ENCODE assay signal across 8 cellular contexts in the genomic region with DNA sequence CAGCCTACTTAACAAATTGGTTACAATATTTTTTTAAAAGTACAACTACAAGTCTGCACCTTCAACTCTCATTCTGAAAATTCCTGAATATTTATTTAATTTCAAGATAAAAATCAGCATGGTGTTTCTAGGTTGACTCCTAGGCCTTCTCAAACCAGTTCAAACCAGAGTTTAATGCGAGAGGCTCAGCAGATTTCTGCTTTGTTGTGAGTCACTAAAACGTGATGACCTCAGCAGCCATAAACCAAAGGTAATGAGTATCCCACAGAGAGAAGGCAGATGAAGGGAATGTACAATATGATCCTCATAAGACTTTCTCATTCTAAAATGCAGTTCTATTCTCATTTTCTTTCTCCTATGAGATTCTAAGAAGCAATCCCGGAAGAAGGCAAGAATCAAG. TPM values are rescaled to one million over a fixed set of nuclear protein-coding genes. Genes with fewer than 3 reads are reported as not detected.
A peak's percentile ranks its signal among the peaks of the same experiment; 100 is the strongest.
DNase-seq lines count a peak whose midpoint lies in the region; ATAC-seq, FAIRE-seq and TF ChIP-seq lines count a peak whose summit lies in the region.

No MANE protein-coding gene starts in this region.

- TF ChIP-seq CTCF in A549 (IDR thresholded peaks at IDR 0.05) (no peak), GM12878 (IDR thresholded peaks at IDR 0.05 in 2 of 3, conservative IDR thresholded peaks at IDR 0.05 in 1 of 3; ENCODE audit: control insufficient read depth in 2 of 3, extremely low read depth in 1 of 3, insufficient read depth in 1 of 3, low read depth in 3 of 3, low read length in 3 of 3) (no peak), HepG2 (CRISPR knock-in tag; IDR thresholded peaks at IDR 0.05) (no peak), GM10266 (IDR thresholded peaks at IDR 0.05; ENCODE audit: control insufficient read depth, insufficient read depth, low read depth, missing control alignments) (no peak)

- SMC1A ChIA-PET in GM12878 (lab: Charles Lee; ENCODE audit: uncharacterized antibody, unreplicated experiment): interaction anchor here (0.8 to 4.2 kb wide), 14 partner anchors 10 to 152 kb away, joined by 3 to 20 read pairs (median 5); no protein-coding TSS in a partner anchor

- TF ChIP-seq RAD21 in A549 (conservative IDR thresholded peaks at IDR 0.05 in 1 of 2, IDR thresholded peaks at IDR 0.05 in 1 of 2) (no peak), GM12878 (IDR thresholded peaks at IDR 0.05; ENCODE audit: insufficient read depth, low read depth, low read length) (no peak), HepG2 (CRISPR knock-in tag; IDR thresholded peaks at IDR 0.05) (no peak)

- H3K9ac ChIP-seq in NT2/D1 (ENCODE audit: insufficient read length, low read depth) (peak overlapping the region; percentile 85), GM12878 (ENCODE audit: control insufficient read depth, insufficient read depth, low read length) (peak overlapping the region; percentile 73), HepG2 (ENCODE audit: insufficient read depth, low read depth, low read length) (peak overlapping the region; percentile 88)

- peaks cover 4% of the 10 kb centered on the region for H3K27me3 ChIP-seq in NT2/D1 (ENCODE audit: insufficient read depth, insufficient read length)
- no peaks in the 10 kb centered on the region for H3K27me3 ChIP-seq in GM12878 (replicated peaks in 1 of 2; ENCODE audit: control insufficient read depth in 2 of 2, insufficient read depth in 2 of 2, low read length in 1 of 2)
- H3K27me3 ChIP-seq in HepG2 (ENCODE audit: control insufficient read depth in 1 of 2, insufficient read depth in 2 of 2, low read length in 2 of 2): peaks cover 0 to 1% of the 10 kb centered on the region in 2 experiments; a peak in 1 of 5 replicates

- TF ChIP-seq EP300 in A549 (IDR thresholded peaks at IDR 0.05) (no peak), GM12878 (IDR thresholded peaks at IDR 0.05; ENCODE audit: borderline replicate concordance in 1 of 2, control insufficient read depth in 1 of 2, low read depth in 2 of 2, low read length in 2 of 2) (no peak), HepG2 (IDR thresholded peaks at IDR 0.05; ENCODE audit: low read depth in 2 of 2, low read length in 2 of 2) (no peak), HepG2 (CRISPR knock-in tag; IDR thresholded peaks at IDR 0.05; ENCODE audit: borderline replicate concordance) (no peak)

- no peaks in the 10 kb centered on the region for H4K20me1 ChIP-seq in GM12878 (ENCODE audit: control insufficient read depth, insufficient read depth)
- H4K20me1 ChIP-seq in HepG2 (ENCODE audit: insufficient read depth, low read length): peaks cover 13% of the 10 kb centered on the region; the same call in 1 of the 2 replicates

- H3K4me1 ChIP-seq in A549 (peaks cover 14% of the 10 kb centered on the region), NT2/D1 (ENCODE audit: insufficient read depth, insufficient read length) (no peaks in the 10 kb centered on the region), GM12878 (ENCODE audit: control insufficient read depth, insufficient read depth, low read length) (peaks cover 3% of the 10 kb centered on the region; the same call in 1 of the 2 replicates), HepG2 (ENCODE audit: insufficient read depth, low read length) (peaks cover 32% of the 10 kb centered on the region)

- RAD21 ChIA-PET in GM12878 (lab: Charles Lee; ENCODE audit: unreplicated experiment): interaction anchor here (1.1 to 2.5 kb wide), 5 partner anchors 23 to 127 kb away, joined by 3 to 23 read pairs (median 7); no protein-coding TSS in a partner anchor

- peak overlapping the region; percentile 91 to 96; a peak in 4 of 6 replicates for H3K27ac ChIP-seq in A549
- peak overlapping the region; percentile 37; the same call in 1 of the 2 replicates for H3K27ac ChIP-seq in GM12878 (ENCODE audit: control insufficient read depth, insufficient read depth)
- peak overlapping the region; percentile 64 for H3K27ac ChIP-seq in HepG2 (ENCODE audit: extremely low read length, insufficient read depth, low read length)

- DNase-seq in A549 (ENCODE audit: low read depth in 1 of 2, low spot score in 1 of 2) (peak; percentile 60 to 62), GM04504 (ENCODE audit: low read depth) (peak; percentile 74), NT2/D1 (ENCODE audit: low read depth, low spot score) (no peak), GM12878 (ENCODE audit: low read depth, low spot score) (no peak), HepG2 (ENCODE audit: low spot score) (peak; percentile 23), hypothalamus (lab: John Stamatoyannopoulos, UW) (no peak), GM10266 (ENCODE audit: extremely low spot score) (no peak)

- H3K4me2 ChIP-seq in A549 (peak overlapping the region; percentile 88), GM12878 (ENCODE audit: control insufficient read depth, insufficient read depth) (peak overlapping the region; percentile 83), HepG2 (ENCODE audit: low read depth, low read length) (peak overlapping the region; percentile 92)

- 19% methylated on average over 3 of the region's 3 CpGs for WGBS in A549 (ENCODE audit: missing lambda C conversion rate)
- WGBS in GM12878 (ENCODE audit: insufficient coverage, insufficient replicate concordance, low lambda C conversion rate, missing lambda C conversion rate): 10% methylated on average over 3 of the region's 3 CpGs
- 37% methylated on average over 3 of the region's 3 CpGs for WGBS in HepG2 (ENCODE audit: low lambda C conversion rate)

- H2AFZ ChIP-seq in GM12878 (ENCODE audit: control insufficient read depth, low read depth, low read length) (no peak overlapping the region), HepG2 (ENCODE audit: low read length) (no peak overlapping the region)

- FAIRE-seq in A549 (lab: Jason Lieb, UNC): no peak
- FAIRE-seq in GM12878 (lab: Jason Lieb, UNC): peak; percentile 31
- no peak for FAIRE-seq in HepG2 (lab: Jason Lieb, UNC)

- no peaks in the 10 kb centered on the region for H3K9me3 ChIP-seq in A549
- no peaks in the 10 kb centered on the region for H3K9me3 ChIP-seq in NT2/D1 (ENCODE audit: insufficient read depth, low read length)
- H3K9me3 ChIP-seq in GM12878 (replicated peaks; ENCODE audit: control insufficient read depth, insufficient read depth, low read length): no peaks in the 10 kb centered on the region
- no peaks in the 10 kb centered on the region for H3K9me3 ChIP-seq in HepG2 (ENCODE audit: low read length)

- POLR2A ChIA-PET in A549 (lab: Yijun Ruan, JAX) (no interaction called here), GM12878 (lab: Charles Lee) (interaction anchor here (0.7 to 1.4 kb wide), 4 partner anchors 10 to 144 kb away, joined by 3 to 6 read pairs (median 4); no protein-coding TSS in a partner anchor), HepG2 (lab: Yijun Ruan, JAX) (no interaction called here)

- TF ChIP-seq POLR2A in A549 (IDR thresholded peaks at IDR 0.05; ENCODE audit: low read length) (no peak), GM12878 (IDR thresholded peaks at IDR 0.05; ENCODE audit: low read depth, low read length) (no peak), HepG2 (IDR thresholded peaks at IDR 0.05; ENCODE audit: insufficient read depth in 1 of 2, low read depth in 2 of 2, low read length in 2 of 2) (no peak)

- ATAC-seq in A549 (peak in 1 of 2 experiments; percentile 27; a peak in 2 of 6 replicates), GM12878 (peak; percentile 19; the same call in 2 of the 3 replicates), HepG2 (no peak), GM21717 (IDR thresholded peaks at IDR 0.05; ENCODE audit: unreplicated experiment) (no peak)

- H3K4me3 ChIP-seq in A549 (peak overlapping the region; percentile 90), NT2/D1 (ENCODE audit: insufficient read length, low read depth) (peak overlapping the region; percentile 84), GM12878 (peak overlapping the region; percentile 78), HepG2 (replicated peaks in 1 of 3; ENCODE audit: insufficient read depth in 1 of 3, low read depth in 2 of 3, low read length in 3 of 3) (peak overlapping the region; percentile 80 to 90 (median 85); a peak in 5 of 6 replicates)

- intact Hi-C loops in GM12878 (cut with micrococcal nuclease; ENCODE audit: unreplicated experiment): no loop called here
- intact Hi-C loops in HepG2 (cut with micrococcal nuclease; ENCODE audit: unreplicated experiment): loop anchor here (2.0 to 10.0 kb wide), 2 partner anchors 63 to 775 kb away; no protein-coding TSS in a partner anchor

- in situ Hi-C loops in GM12878 (cut with MboI): loop anchor here (5.0 kb wide), 2 partner anchors 72 to 128 kb away; a partner anchor contains a TSS
- in situ Hi-C loops in HepG2 (cut with HindIII; ENCODE audit: extremely low pct_ligation_motif_present, low pct_unique_long_range_greater_than_20kb): no loop called here

- CTCF ChIA-PET in A549 (lab: Yijun Ruan, JAX): interaction anchor here (1.0 to 1.3 kb wide), 4 partner anchors 21 to 153 kb away, joined by 3 to 7 read pairs (median 3); no protein-coding TSS in a partner anchor
- CTCF ChIA-PET in GM12878 (lab: Yijun Ruan, JAX): interaction anchor here (1.0 to 4.8 kb wide), 8 partner anchors 10 to 153 kb away, joined by 3 to 58 read pairs (median 6); no protein-coding TSS in a partner anchor
- CTCF ChIA-PET in HepG2 (lab: Yijun Ruan, JAX; ENCODE audit: low intra/inter-chr PET ratio, low total read pairs): no interaction called here

- peaks cover 41% of the 10 kb centered on the region for H3K36me3 ChIP-seq in NT2/D1 (ENCODE audit: insufficient read depth, insufficient read length, low read length)
- H3K36me3 ChIP-seq in GM12878 (ENCODE audit: control insufficient read depth in 2 of 2, insufficient read depth in 2 of 2, low read length in 1 of 2): peaks cover 2 to 10% of the 10 kb centered on the region in 2 experiments
- H3K36me3 ChIP-seq in HepG2 (replicated peaks in 1 of 2; ENCODE audit: control insufficient read depth in 1 of 2, insufficient read depth in 2 of 2, low read length in 2 of 2): peaks cover 7 to 36% of the 10 kb centered on the region in 2 experiments; a peak in 4 of 5 replicates

- no TSS peak for BruUV-seq in GM12878 (replicated peaks; lab: Mats Ljungman, UMichigan)
- BruUV-seq in HepG2 (replicated peaks; lab: Mats Ljungman, UMichigan): no TSS peak

- H3K79me2 ChIP-seq in GM12878 (ENCODE audit: control insufficient read depth, insufficient read depth, low read length): peaks cover 26% of the 10 kb centered on the region
- H3K79me2 ChIP-seq in HepG2 (ENCODE audit: insufficient read depth, low read length): peaks cover 31% of the 10 kb centered on the region

RNA-seq across cellular contexts. Expression of a gene that starts 1.5 kb away (rescaled TPM):
- polyA plus RNA-seq in A549 (2011; rRNA removed) (31.6 and 36.5 TPM in 2 replicates), A549 (2017; fragmentation: RNase III; extraction: RNeasy Plus Mini Kit Qiagen cat#74134 plus additional on column Dnase treatment) (13.5 to 14.9 TPM (median 14.6 TPM) in 3 replicates), GM12878 (2011; rRNA removed) (18.8 and 22.2 TPM in 2 replicates), GM12878 (2014; fragmentation: Illumina TruSeq; extraction: Trizol) (18.8 and 27.0 TPM in 2 replicates), GM12878 (2014; fragmentation: Nextera tagmentation; extraction: Ambion mirVana) (1 to 10 TPM; 5.1 to 5.9 TPM), GM12878 (2014; rRNA removed) (12.4 and 14.6 TPM in 2 replicates), GM12878 (2016; fragmentation: Nextera tagmentation; extraction: Ambion mirVana) (10 to 100 TPM; 12.2 to 13.9 TPM), HepG2 (2011; rRNA removed) (9.7 and 9.9 TPM in 2 replicates)
- 15.7 and 19.0 TPM in 2 replicates for polyA plus RNA-seq in A549 (2012; cell fraction: cytosol; rRNA removed)
- polyA plus RNA-seq in A549 (2012; cell fraction: nucleus; rRNA removed): 13.9 and 18.0 TPM in 2 replicates
- polyA minus RNA-seq in A549 (2011; rRNA and poly(A)+ RNA removed): 35.0 and 42.4 TPM in 2 replicates
- 62.0 and 66.5 TPM in 2 replicates for total RNA-seq in GM12878 (2013; cell fraction: nucleolus; rRNA removed)
- total RNA-seq in GM12878 (2014; rRNA removed) (16.9 and 19.9 TPM in 2 replicates), GM12878 (2014; rRNA removed; fragmentation: Illumina TruSeq; extraction: Trizol) (15.0 and 15.4 TPM in 2 replicates), GM12878 (2021) (20.0 and 22.0 TPM in 2 replicates), HepG2 (2016; rRNA removed; fragmentation: Illumina TruSeq; extraction: Trizol) (15.3 and 16.1 TPM in 2 replicates)
- polyA plus RNA-seq in GM12878 (2011; ENCODE audit: low read depth): 8.6 TPM
- polyA plus RNA-seq in GM12878 (2011; cell fraction: cytosol; rRNA removed): 17.3 and 18.5 TPM in 2 replicates
- polyA plus RNA-seq in GM12878 (2011; cell fraction: nucleus; rRNA removed): 22.2 and 24.6 TPM in 2 replicates
- polyA plus RNA-seq in GM12878 (2012): 8.9 and 9.4 TPM in 2 replicates
- polyA minus RNA-seq in GM12878 (2011; rRNA and poly(A)+ RNA removed): 22.3 and 28.3 TPM in 2 replicates
- polyA minus RNA-seq in GM12878 (2011; cell fraction: cytosol; rRNA and poly(A)+ RNA removed): 9.2 and 15.5 TPM in 2 replicates
- polyA minus RNA-seq in GM12878 (2011; cell fraction: nucleus; rRNA and poly(A)+ RNA removed): 18.7 and 28.6 TPM in 2 replicates
- total RNA-seq in HepG2 (2016; cell fraction: cytosol; rRNA removed; fragmentation: Illumina TruSeq; extraction: Trizol; ENCODE audit: low read depth): 3.5 and 3.6 TPM in 2 replicates
- total RNA-seq in HepG2 (2016; cell fraction: insoluble cytoplasmic fraction; rRNA removed; fragmentation: Illumina TruSeq; extraction: Trizol): 14.5 and 15.3 TPM in 2 replicates
- 12.2 and 12.9 TPM in 2 replicates for total RNA-seq in HepG2 (2016; cell fraction: membrane; rRNA removed; fragmentation: Illumina TruSeq; extraction: Trizol)
- 16.8 and 17.6 TPM in 2 replicates for total RNA-seq in HepG2 (2016; cell fraction: nucleus; rRNA removed; fragmentation: Illumina TruSeq; extraction: Trizol)
- polyA plus RNA-seq in HepG2 (2011; cell fraction: cytosol; rRNA removed): 6.8 and 8.7 TPM in 2 replicates
- 12.7 and 13.9 TPM in 2 replicates for polyA plus RNA-seq in HepG2 (2011; cell fraction: nucleus; rRNA removed)
- 8.5 and 10.2 TPM in 2 replicates for polyA plus RNA-seq in HepG2 (2012)
- polyA plus RNA-seq in HepG2 (2016; cell fraction: cytosol; fragmentation: Illumina TruSeq; extraction: Trizol; ENCODE audit: low read depth): 2.8 and 3.0 TPM in 2 replicates
- polyA plus RNA-seq in HepG2 (2016; cell fraction: insoluble cytoplasmic fraction; fragmentation: Illumina TruSeq; extraction: Trizol; ENCODE audit: low read depth): 15.3 and 17.1 TPM in 2 replicates
- polyA plus RNA-seq in HepG2 (2016; cell fraction: membrane; fragmentation: Illumina TruSeq; extraction: Trizol; ENCODE audit: low read depth): 9.1 and 10.5 TPM in 2 replicates
- polyA plus RNA-seq in HepG2 (2016; cell fraction: nucleus; fragmentation: Illumina TruSeq; extraction: Trizol; ENCODE audit: insufficient read depth, low read depth): 15.6 and 16.7 TPM in 2 replicates
- 16.3 and 28.1 TPM in 2 replicates for polyA minus RNA-seq in HepG2 (2011; rRNA and poly(A)+ RNA removed; ENCODE audit: low replicate concordance)
- polyA minus RNA-seq in HepG2 (2011; cell fraction: cytosol; rRNA and poly(A)+ RNA removed): 4.9 and 8.7 TPM in 2 replicates
- 21.2 and 24.7 TPM in 2 replicates for polyA minus RNA-seq in HepG2 (2011; cell fraction: nucleus; rRNA and poly(A)+ RNA removed)

RNA-seq across cellular contexts. Expression of a gene that starts 15.1 kb away (rescaled TPM):
- polyA plus RNA-seq in A549 (2011; rRNA removed): not detected in 2 replicates
- not detected in 2 replicates for polyA plus RNA-seq in A549 (2012; cell fraction: cytosol; rRNA removed)
- 0.01 TPM in 1 of 2 replicates, not detected in the other for polyA plus RNA-seq in A549 (2012; cell fraction: nucleus; rRNA removed)
- polyA plus RNA-seq in A549 (2017; fragmentation: RNase III; extraction: RNeasy Plus Mini Kit Qiagen cat#74134 plus additional on column Dnase treatment): not detected in 3 replicates
- polyA minus RNA-seq in A549 (2011; rRNA and poly(A)+ RNA removed): not detected in 2 replicates
- not detected in 2 replicates for total RNA-seq in GM12878 (2013; cell fraction: nucleolus; rRNA removed)
- not detected in 2 replicates for total RNA-seq in GM12878 (2014; rRNA removed)
- not detected in 2 replicates for total RNA-seq in GM12878 (2014; rRNA removed; fragmentation: Illumina TruSeq; extraction: Trizol)
- not detected in 2 replicates for total RNA-seq in GM12878 (2021)
- polyA plus RNA-seq in GM12878 (2011; ENCODE audit: low read depth): not detected
- polyA plus RNA-seq in GM12878 (2011; rRNA removed): not detected in 2 replicates
- polyA plus RNA-seq in GM12878 (2011; cell fraction: cytosol; rRNA removed): not detected in 2 replicates
- not detected in 2 replicates for polyA plus RNA-seq in GM12878 (2011; cell fraction: nucleus; rRNA removed)
- not detected in 2 replicates for polyA plus RNA-seq in GM12878 (2012)
- polyA plus RNA-seq in GM12878 (2014; fragmentation: Illumina TruSeq; extraction: Trizol): not detected in 2 replicates
- polyA plus RNA-seq in GM12878 (2014; fragmentation: Nextera tagmentation; extraction: Ambion mirVana): not detected
- not detected in 2 replicates for polyA plus RNA-seq in GM12878 (2014; rRNA removed)
- polyA plus RNA-seq in GM12878 (2016; fragmentation: Nextera tagmentation; extraction: Ambion mirVana): not detected
- not detected in 2 replicates for polyA minus RNA-seq in GM12878 (2011; rRNA and poly(A)+ RNA removed)
- not detected in 2 replicates for polyA minus RNA-seq in GM12878 (2011; cell fraction: cytosol; rRNA and poly(A)+ RNA removed)
- polyA minus RNA-seq in GM12878 (2011; cell fraction: nucleus; rRNA and poly(A)+ RNA removed): not detected in 2 replicates
- not detected in 2 replicates for total RNA-seq in HepG2 (2016; rRNA removed; fragmentation: Illumina TruSeq; extraction: Trizol)
- not detected in 2 replicates for total RNA-seq in HepG2 (2016; cell fraction: cytosol; rRNA removed; fragmentation: Illumina TruSeq; extraction: Trizol; ENCODE audit: low read depth)
- not detected in 2 replicates for total RNA-seq in HepG2 (2016; cell fraction: insoluble cytoplasmic fraction; rRNA removed; fragmentation: Illumina TruSeq; extraction: Trizol)
- total RNA-seq in HepG2 (2016; cell fraction: membrane; rRNA removed; fragmentation: Illumina TruSeq; extraction: Trizol): not detected in 2 replicates
- not detected in 2 replicates for total RNA-seq in HepG2 (2016; cell fraction: nucleus; rRNA removed; fragmentation: Illumina TruSeq; extraction: Trizol)
- polyA plus RNA-seq in HepG2 (2011; rRNA removed): not detected in 2 replicates
- polyA plus RNA-seq in HepG2 (2011; cell fraction: cytosol; rRNA removed): not detected in 2 replicates
- not detected in 2 replicates for polyA plus RNA-seq in HepG2 (2011; cell fraction: nucleus; rRNA removed)
- not detected in 2 replicates for polyA plus RNA-seq in HepG2 (2012)
- polyA plus RNA-seq in HepG2 (2016; cell fraction: cytosol; fragmentation: Illumina TruSeq; extraction: Trizol; ENCODE audit: low read depth): not detected in 2 replicates
- not detected in 2 replicates for polyA plus RNA-seq in HepG2 (2016; cell fraction: insoluble cytoplasmic fraction; fragmentation: Illumina TruSeq; extraction: Trizol; ENCODE audit: low read depth)
- polyA plus RNA-seq in HepG2 (2016; cell fraction: membrane; fragmentation: Illumina TruSeq; extraction: Trizol; ENCODE audit: low read depth): not detected in 2 replicates
- polyA plus RNA-seq in HepG2 (2016; cell fraction: nucleus; fragmentation: Illumina TruSeq; extraction: Trizol; ENCODE audit: insufficient read depth, low read depth): not detected in 2 replicates
- not detected in 2 replicates for polyA minus RNA-seq in HepG2 (2011; rRNA and poly(A)+ RNA removed; ENCODE audit: low replicate concordance)
- polyA minus RNA-seq in HepG2 (2011; cell fraction: cytosol; rRNA and poly(A)+ RNA removed): not detected in 2 replicates
- polyA minus RNA-seq in HepG2 (2011; cell fraction: nucleus; rRNA and poly(A)+ RNA removed): not detected in 2 replicates

Comparison
In these comparisons a context has a peak if more than half of its experiments do, and no peak if none do; other contexts are left out.
1. DNase-seq: peak in A549 (2 of 2), GM04504 (single experiment) and HepG2 (single experiment); none in NT2/D1 (single experiment), GM12878 (single experiment), hypothalamus (0 of 51) and GM10266 (single experiment).
2. H3K27ac ChIP-seq: peak in every context shown above with its lines; median percentile 94 in A549; 64 in HepG2; 37 in GM12878.
3. Peak in every context shown above with its lines, with median percentiles within 50 percentile points of each other: H3K4me2 ChIP-seq, H3K4me3 ChIP-seq and H3K9ac ChIP-seq.